Comparison of ENCODE assay signal across 1 cellular context in genomic region chr12:101850199-101850598, GRCh38.
A peak's percentile ranks its signal among the peaks of the same experiment; 100 is the strongest.
TF ChIP-seq lines count a peak whose summit lies in the region.

No MANE protein-coding gene starts in this region.

TF ChIP-seq in GM12878, 131 proteins besides CTCF, POLR2A, EP300 and RAD21 (continued from another document):
- no peak for TF ChIP-seq HCFC1 (IDR thresholded peaks at IDR 0.05; ENCODE audit: low read length)
- TF ChIP-seq, protein P1, sequence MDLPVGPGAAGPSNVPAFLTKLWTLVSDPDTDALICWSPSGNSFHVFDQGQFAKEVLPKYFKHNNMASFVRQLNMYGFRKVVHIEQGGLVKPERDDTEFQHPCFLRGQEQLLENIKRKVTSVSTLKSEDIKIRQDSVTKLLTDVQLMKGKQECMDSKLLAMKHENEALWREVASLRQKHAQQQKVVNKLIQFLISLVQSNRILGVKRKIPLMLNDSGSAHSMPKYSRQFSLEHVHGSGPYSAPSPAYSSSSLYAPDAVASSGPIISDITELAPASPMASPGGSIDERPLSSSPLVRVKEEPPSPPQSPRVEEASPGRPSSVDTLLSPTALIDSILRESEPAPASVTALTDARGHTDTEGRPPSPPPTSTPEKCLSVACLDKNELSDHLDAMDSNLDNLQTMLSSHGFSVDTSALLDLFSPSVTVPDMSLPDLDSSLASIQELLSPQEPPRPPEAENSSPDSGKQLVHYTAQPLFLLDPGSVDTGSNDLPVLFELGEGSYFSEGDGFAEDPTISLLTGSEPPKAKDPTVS (IDR thresholded peaks at IDR 0.05; ENCODE audit: low read depth, low read length) = no peak
- TF ChIP-seq, protein P2, sequence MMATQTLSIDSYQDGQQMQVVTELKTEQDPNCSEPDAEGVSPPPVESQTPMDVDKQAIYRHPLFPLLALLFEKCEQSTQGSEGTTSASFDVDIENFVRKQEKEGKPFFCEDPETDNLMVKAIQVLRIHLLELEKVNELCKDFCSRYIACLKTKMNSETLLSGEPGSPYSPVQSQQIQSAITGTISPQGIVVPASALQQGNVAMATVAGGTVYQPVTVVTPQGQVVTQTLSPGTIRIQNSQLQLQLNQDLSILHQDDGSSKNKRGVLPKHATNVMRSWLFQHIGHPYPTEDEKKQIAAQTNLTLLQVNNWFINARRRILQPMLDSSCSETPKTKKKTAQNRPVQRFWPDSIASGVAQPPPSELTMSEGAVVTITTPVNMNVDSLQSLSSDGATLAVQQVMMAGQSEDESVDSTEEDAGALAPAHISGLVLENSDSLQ (IDR thresholded peaks at IDR 0.05) = no peak
- TF ChIP-seq, protein P3, sequence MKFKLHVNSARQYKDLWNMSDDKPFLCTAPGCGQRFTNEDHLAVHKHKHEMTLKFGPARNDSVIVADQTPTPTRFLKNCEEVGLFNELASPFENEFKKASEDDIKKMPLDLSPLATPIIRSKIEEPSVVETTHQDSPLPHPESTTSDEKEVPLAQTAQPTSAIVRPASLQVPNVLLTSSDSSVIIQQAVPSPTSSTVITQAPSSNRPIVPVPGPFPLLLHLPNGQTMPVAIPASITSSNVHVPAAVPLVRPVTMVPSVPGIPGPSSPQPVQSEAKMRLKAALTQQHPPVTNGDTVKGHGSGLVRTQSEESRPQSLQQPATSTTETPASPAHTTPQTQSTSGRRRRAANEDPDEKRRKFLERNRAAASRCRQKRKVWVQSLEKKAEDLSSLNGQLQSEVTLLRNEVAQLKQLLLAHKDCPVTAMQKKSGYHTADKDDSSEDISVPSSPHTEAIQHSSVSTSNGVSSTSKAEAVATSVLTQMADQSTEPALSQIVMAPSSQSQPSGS (IDR thresholded peaks at IDR 0.05; ENCODE audit: low read length) = peak; percentile 25; the same call in 1 of the 2 replicates
- TF ChIP-seq, protein P4, sequence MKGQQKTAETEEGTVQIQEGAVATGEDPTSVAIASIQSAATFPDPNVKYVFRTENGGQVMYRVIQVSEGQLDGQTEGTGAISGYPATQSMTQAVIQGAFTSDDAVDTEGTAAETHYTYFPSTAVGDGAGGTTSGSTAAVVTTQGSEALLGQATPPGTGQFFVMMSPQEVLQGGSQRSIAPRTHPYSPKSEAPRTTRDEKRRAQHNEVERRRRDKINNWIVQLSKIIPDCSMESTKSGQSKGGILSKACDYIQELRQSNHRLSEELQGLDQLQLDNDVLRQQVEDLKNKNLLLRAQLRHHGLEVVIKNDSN (IDR thresholded peaks at IDR 0.05; ENCODE audit: borderline replicate concordance, extremely low read length, insufficient read depth, low read depth, low read length) = no peak
- TF ChIP-seq IKZF2 (IDR thresholded peaks at IDR 0.05) = peak; percentile 60
- TF ChIP-seq MTA2 (IDR thresholded peaks at IDR 0.05; ENCODE audit: low read depth) = peak; percentile 77
- TF ChIP-seq SIN3A (IDR thresholded peaks at IDR 0.05; ENCODE audit: low read depth, low read length) = no peak
- TF ChIP-seq ZNF24 (IDR thresholded peaks at IDR 0.05) = peak; percentile 51; the same call in 1 of the 2 replicates
- 0 out of 2 replicates have a peak, but pooled peaks have one; percentile 15 for TF ChIP-seq DPF2 (IDR thresholded peaks at IDR 0.05)
- TF ChIP-seq SPI1 (IDR thresholded peaks at IDR 0.05; ENCODE audit: borderline replicate concordance, insufficient read depth, low read depth, low read length) = peak; percentile 32; the same call in 1 of the 2 replicates
- TF ChIP-seq HDGF (IDR thresholded peaks at IDR 0.05) = no peak
- TF ChIP-seq ETV6 (conservative IDR thresholded peaks at IDR 0.05 in 1 of 2, IDR thresholded peaks at IDR 0.05 in 1 of 2; ENCODE audit: borderline replicate concordance in 1 of 2, low read depth in 1 of 2) = peak in 1 of 2 experiments; percentile 12; a peak in 1 of 4 replicates
- TF ChIP-seq, protein P5, sequence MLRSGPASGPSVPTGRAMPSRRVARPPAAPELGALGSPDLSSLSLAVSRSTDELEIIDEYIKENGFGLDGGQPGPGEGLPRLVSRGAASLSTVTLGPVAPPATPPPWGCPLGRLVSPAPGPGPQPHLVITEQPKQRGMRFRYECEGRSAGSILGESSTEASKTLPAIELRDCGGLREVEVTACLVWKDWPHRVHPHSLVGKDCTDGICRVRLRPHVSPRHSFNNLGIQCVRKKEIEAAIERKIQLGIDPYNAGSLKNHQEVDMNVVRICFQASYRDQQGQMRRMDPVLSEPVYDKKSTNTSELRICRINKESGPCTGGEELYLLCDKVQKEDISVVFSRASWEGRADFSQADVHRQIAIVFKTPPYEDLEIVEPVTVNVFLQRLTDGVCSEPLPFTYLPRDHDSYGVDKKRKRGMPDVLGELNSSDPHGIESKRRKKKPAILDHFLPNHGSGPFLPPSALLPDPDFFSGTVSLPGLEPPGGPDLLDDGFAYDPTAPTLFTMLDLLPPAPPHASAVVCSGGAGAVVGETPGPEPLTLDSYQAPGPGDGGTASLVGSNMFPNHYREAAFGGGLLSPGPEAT (IDR thresholded peaks at IDR 0.05; ENCODE audit: low read depth) = 0 out of 2 replicates have a peak, but pooled peaks have one; percentile 27
- TF ChIP-seq, protein P6, sequence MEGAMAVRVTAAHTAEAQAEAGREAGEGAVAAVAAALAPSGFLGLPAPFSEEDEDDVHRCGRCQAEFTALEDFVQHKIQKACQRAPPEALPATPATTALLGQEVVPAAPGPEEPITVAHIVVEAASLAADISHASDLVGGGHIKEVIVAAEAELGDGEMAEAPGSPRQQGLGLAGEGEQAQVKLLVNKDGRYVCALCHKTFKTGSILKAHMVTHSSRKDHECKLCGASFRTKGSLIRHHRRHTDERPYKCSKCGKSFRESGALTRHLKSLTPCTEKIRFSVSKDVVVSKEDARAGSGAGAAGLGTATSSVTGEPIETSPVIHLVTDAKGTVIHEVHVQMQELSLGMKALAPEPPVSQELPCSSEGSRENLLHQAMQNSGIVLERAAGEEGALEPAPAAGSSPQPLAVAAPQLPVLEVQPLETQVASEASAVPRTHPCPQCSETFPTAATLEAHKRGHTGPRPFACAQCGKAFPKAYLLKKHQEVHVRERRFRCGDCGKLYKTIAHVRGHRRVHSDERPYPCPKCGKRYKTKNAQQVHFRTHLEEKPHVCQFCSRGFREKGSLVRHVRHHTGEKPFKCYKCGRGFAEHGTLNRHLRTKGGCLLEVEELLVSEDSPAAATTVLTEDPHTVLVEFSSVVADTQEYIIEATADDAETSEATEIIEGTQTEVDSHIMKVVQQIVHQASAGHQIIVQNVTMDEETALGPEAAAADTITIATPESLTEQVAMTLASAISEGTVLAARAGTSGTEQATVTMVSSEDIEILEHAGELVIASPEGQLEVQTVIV (IDR thresholded peaks at IDR 0.05; ENCODE audit: borderline replicate concordance, partially characterized antibody) = no peak
- no peak for TF ChIP-seq JUND (IDR thresholded peaks at IDR 0.05; ENCODE audit: low read depth, low read length)
- peak; percentile 65 for TF ChIP-seq CREB1 (IDR thresholded peaks at IDR 0.05; ENCODE audit: low read depth)
- 0 out of 2 replicates have a peak, but pooled peaks have one; percentile 21 for TF ChIP-seq GABPA (IDR thresholded peaks at IDR 0.05; ENCODE audit: low read depth)
- 0 out of 2 replicates have a peak, but pooled peaks have one; percentile 7 for TF ChIP-seq CREM (IDR thresholded peaks at IDR 0.05; ENCODE audit: low read depth)
- TF ChIP-seq CBX3 (IDR thresholded peaks at IDR 0.05; ENCODE audit: borderline replicate concordance, low read depth) = no peak
- TF ChIP-seq, protein P7, sequence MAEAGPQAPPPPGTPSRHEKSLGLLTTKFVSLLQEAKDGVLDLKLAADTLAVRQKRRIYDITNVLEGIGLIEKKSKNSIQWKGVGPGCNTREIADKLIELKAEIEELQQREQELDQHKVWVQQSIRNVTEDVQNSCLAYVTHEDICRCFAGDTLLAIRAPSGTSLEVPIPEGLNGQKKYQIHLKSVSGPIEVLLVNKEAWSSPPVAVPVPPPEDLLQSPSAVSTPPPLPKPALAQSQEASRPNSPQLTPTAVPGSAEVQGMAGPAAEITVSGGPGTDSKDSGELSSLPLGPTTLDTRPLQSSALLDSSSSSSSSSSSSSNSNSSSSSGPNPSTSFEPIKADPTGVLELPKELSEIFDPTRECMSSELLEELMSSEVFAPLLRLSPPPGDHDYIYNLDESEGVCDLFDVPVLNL (IDR thresholded peaks at IDR 0.05; ENCODE audit: low read depth, low read length) = no peak
- no peak for TF ChIP-seq SMAD1 (IDR thresholded peaks at IDR 0.05; ENCODE audit: low read depth, partially characterized antibody)
- peak; percentile 31; the same call in 1 of the 2 replicates for TF ChIP-seq JUNB (IDR thresholded peaks at IDR 0.05)
- TF ChIP-seq BCL11A (IDR thresholded peaks at IDR 0.05; ENCODE audit: low read depth, low read length) = no peak
